ENCODE assay signal across 15 cellular contexts in the genomic region with DNA sequence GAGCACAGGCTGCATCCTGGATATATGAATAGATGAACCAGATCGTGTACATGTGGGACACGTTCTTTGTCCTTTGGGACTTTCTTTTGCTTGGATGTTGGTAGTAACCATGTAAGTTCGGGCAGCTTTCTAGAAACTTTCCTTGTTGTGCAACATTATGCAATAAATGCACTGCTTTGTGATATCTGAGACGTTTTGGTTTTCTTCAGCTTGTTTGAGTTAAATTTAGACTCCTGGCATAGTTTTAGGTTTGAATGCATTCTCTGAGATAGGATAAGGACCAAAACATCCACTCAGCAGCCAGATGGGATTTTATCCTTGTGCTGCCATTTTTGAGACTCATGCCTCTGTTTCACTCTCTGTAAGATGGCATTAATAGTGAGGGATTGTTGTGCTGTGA.
A peak's percentile ranks its signal among the peaks of the same experiment; 100 is the strongest.
DNase-seq lines count a peak whose midpoint lies in the region; ATAC-seq, FAIRE-seq and TF ChIP-seq lines count a peak whose summit lies in the region.
"Had no signal": no experiment of that assay in that cellular context is flagged by ENCODE, and none has a peak within 500 bp of the region (broad histone marks: within the 10 kb centered on the region; RNA-seq: fewer than 3 reads in every experiment).

No MANE protein-coding gene starts in this region.

- no peak for TF ChIP-seq RAD21 in A549 (conservative IDR thresholded peaks at IDR 0.05 in 1 of 2, IDR thresholded peaks at IDR 0.05 in 1 of 2)

- no peak for FAIRE-seq in A549 (lab: Jason Lieb, UNC)
- FAIRE-seq: kidney had no signal

- in situ Hi-C loops in astrocyte of the spinal cord (cut with HindIII; ENCODE audit: low sequenced_read_pairs), result no loop called here

- TF ChIP-seq CTCF in A549 (IDR thresholded peaks at IDR 0.05) (no peak), astrocyte of the spinal cord (IDR thresholded peaks at IDR 0.05; ENCODE audit: low read depth, low read length) (no peak), right atrium auricular region (IDR thresholded peaks at IDR 0.05) (no peak), upper lobe of left lung (IDR thresholded peaks at IDR 0.05) (no peak)

- no peak for TF ChIP-seq EP300 in A549 (IDR thresholded peaks at IDR 0.05)
- TF ChIP-seq EP300 in upper lobe of left lung (IDR thresholded peaks at IDR 0.05), result no peak

- CTCF ChIA-PET in A549 (lab: Yijun Ruan, JAX), result interaction anchor here (0.6 to 3.8 kb wide), 15 partner anchors 8 to 275 kb away, joined by 3 to 14 read pairs (median 4); no protein-coding TSS in a partner anchor
- CTCF ChIA-PET in HEK293T (lab: Yijun Ruan, JAX), result interaction anchor here (0.9 to 1.9 kb wide), 4 partner anchors 10 to 43 kb away, joined by 3 to 7 read pairs (median 4); no protein-coding TSS in a partner anchor

- TF ChIP-seq POLR2A in A549 (IDR thresholded peaks at IDR 0.05; ENCODE audit: low read length), result no peak
- no peak for TF ChIP-seq POLR2A in upper lobe of left lung (IDR thresholded peaks at IDR 0.05)

- no peak for ATAC-seq in A549
- no peak for ATAC-seq in HG03565 (IDR thresholded peaks at IDR 0.05; ENCODE audit: unreplicated experiment)
- no peak for ATAC-seq in upper lobe of left lung (ENCODE audit: low FRiP score in 2 of 2)
- ATAC-seq: natural killer cell had no signal

- no peak overlapping the region for H3K4me2 ChIP-seq in A549

- H3K4me1 ChIP-seq in A549, result peaks cover 50% of the 10 kb centered on the region
- peaks cover 0 to 54% of the 10 kb centered on the region in 2 donors for H3K4me1 ChIP-seq in right atrium auricular region
- peaks cover 0 to 24% (median 6%) of the 10 kb centered on the region in 4 donors for H3K4me1 ChIP-seq in upper lobe of left lung

- H3K27ac ChIP-seq in A549 (peak overlapping the region in 1 of 2 experiments; percentile 38; a peak in 3 of 6 replicates), right atrium auricular region (peak overlapping the region; percentile 39 to 45), upper lobe of left lung (no peak overlapping the region)
- H3K27ac ChIP-seq: esophagus muscularis mucosa had no signal

- H3K27me3 ChIP-seq in right atrium auricular region, result no peaks in the 10 kb centered on the region
- no peaks in the 10 kb centered on the region for H3K27me3 ChIP-seq in upper lobe of left lung
- H3K27me3 ChIP-seq: esophagus muscularis mucosa had no signal

- no peak for DNase-seq in A549 (ENCODE audit: low read depth in 1 of 2, low spot score in 1 of 2)
- DNase-seq in H4 (ENCODE audit: low spot score), result peak; percentile 51
- DNase-seq in astrocyte of the spinal cord (ENCODE audit: low read depth, low spot score), result peak; percentile 59
- no peak for DNase-seq in right atrium auricular region (ENCODE audit: low spot score)
- DNase-seq in HEK293T (ENCODE audit: extremely low spot score), result no peak
- no peak for DNase-seq in NK-92 (lab: John Stamatoyannopoulos, UW; ENCODE audit: unreplicated experiment)
- no peak for DNase-seq in upper lobe of left lung
- DNase-seq: activated CD4-positive, CD25-positive, alpha-beta regulatory T cell; activated T-cell treated with anti-CD3 and anti-CD28 coated beads, Interleukin-2, amount 50 U/mL, for 48 hours; kidney; natural killer cell; NCI-H510A treated with DMSO at 0.1 percent for 48 hours; SHP77 had no signal

- no peak overlapping the region for H3K4me3 ChIP-seq in A549
- H3K4me3 ChIP-seq in astrocyte of the spinal cord (ENCODE audit: low read depth, low read length), result no peak overlapping the region
- no peak overlapping the region for H3K4me3 ChIP-seq in right atrium auricular region
- no peak overlapping the region for H3K4me3 ChIP-seq in upper lobe of left lung
- H3K4me3 ChIP-seq: esophagus muscularis mucosa had no signal

- no peaks in the 10 kb centered on the region for H3K9me3 ChIP-seq in A549
- no peaks in the 10 kb centered on the region for H3K9me3 ChIP-seq in right atrium auricular region
- H3K9me3 ChIP-seq in upper lobe of left lung, result no peaks in the 10 kb centered on the region
- H3K9me3 ChIP-seq: esophagus muscularis mucosa had no signal

- POLR2A ChIA-PET in A549 (lab: Yijun Ruan, JAX), result no interaction called here
- POLR2A ChIA-PET in HEK293T (lab: Yijun Ruan, JAX), result no interaction called here

- WGBS in A549 (ENCODE audit: missing lambda C conversion rate), result 81% methylated on average over 4 of the region's 4 CpGs
- whole genome bisulfite sequencing in upper lobe of left lung, 2 donors, result 36 to 56% methylated on average over 4 of the region's 4 CpGs

- no peaks in the 10 kb centered on the region for H3K36me3 ChIP-seq in right atrium auricular region
- no peaks in the 10 kb centered on the region for H3K36me3 ChIP-seq in upper lobe of left lung
- H3K36me3 ChIP-seq: esophagus muscularis mucosa had no signal

TF ChIP-seq in A549, 52 proteins besides CTCF, POLR2A, EP300 and RAD21:
- TF ChIP-seq CBX2 (IDR thresholded peaks at IDR 0.05; ENCODE audit: borderline replicate concordance, low read depth) (no peak), CEBPB (IDR thresholded peaks at IDR 0.05) (peak; percentile 61 to 77; a peak in 3 of 4 replicates), FOSL2 (IDR thresholded peaks at IDR 0.05) (no peak), FOSL2 (CRISPR knock-in tag; IDR thresholded peaks at IDR 0.05) (no peak), E2F6 (IDR thresholded peaks at IDR 0.05; ENCODE audit: borderline replicate concordance, low read depth) (no peak), ZFP36 (IDR thresholded peaks at IDR 0.05; ENCODE audit: borderline replicate concordance, partially characterized antibody) (no peak), EHF (CRISPR knock-in tag; IDR thresholded peaks at IDR 0.05) (no peak)

TF ChIP-seq in HEK293T, 16 proteins besides CTCF, POLR2A, EP300 and RAD21:
- TF ChIP-seq FOXA1 (IDR thresholded peaks at IDR 0.05) (no peak), HDGF (IDR thresholded peaks at IDR 0.05; ENCODE audit: borderline replicate concordance) (no peak), SP1 (IDR thresholded peaks at IDR 0.05) (no peak), ZNF384 (IDR thresholded peaks at IDR 0.05) (no peak), LEF1 (IDR thresholded peaks at IDR 0.05; ENCODE audit: borderline replicate concordance) (no peak), ELF4 (IDR thresholded peaks at IDR 0.05) (no peak), TARDBP (IDR thresholded peaks at IDR 0.05) (no peak), NFRKB (IDR thresholded peaks at IDR 0.05) (no peak), SUZ12 (IDR thresholded peaks at IDR 0.05) (no peak), CTBP1 (IDR thresholded peaks at IDR 0.05; ENCODE audit: borderline replicate concordance) (no peak), BHLHE40 (IDR thresholded peaks at IDR 0.05; ENCODE audit: borderline replicate concordance) (no peak), L3MBTL2 (conservative IDR thresholded peaks at IDR 0.05) (no peak), FOXK2 (IDR thresholded peaks at IDR 0.05) (no peak), ARNT (IDR thresholded peaks at IDR 0.05) (no peak), FOXM1 (IDR thresholded peaks at IDR 0.05; ENCODE audit: borderline replicate concordance) (no peak)
- TF ChIP-seq, protein P1, sequence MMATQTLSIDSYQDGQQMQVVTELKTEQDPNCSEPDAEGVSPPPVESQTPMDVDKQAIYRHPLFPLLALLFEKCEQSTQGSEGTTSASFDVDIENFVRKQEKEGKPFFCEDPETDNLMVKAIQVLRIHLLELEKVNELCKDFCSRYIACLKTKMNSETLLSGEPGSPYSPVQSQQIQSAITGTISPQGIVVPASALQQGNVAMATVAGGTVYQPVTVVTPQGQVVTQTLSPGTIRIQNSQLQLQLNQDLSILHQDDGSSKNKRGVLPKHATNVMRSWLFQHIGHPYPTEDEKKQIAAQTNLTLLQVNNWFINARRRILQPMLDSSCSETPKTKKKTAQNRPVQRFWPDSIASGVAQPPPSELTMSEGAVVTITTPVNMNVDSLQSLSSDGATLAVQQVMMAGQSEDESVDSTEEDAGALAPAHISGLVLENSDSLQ (IDR thresholded peaks at IDR 0.05), result no peak
TF ChIP-seq in HEK293T: peak in this region for 0.

Comparison
In these comparisons a context has a peak if more than half of its experiments do, and no peak if none do; other contexts are left out.
1. DNase-seq: peak in H4 (single experiment) and astrocyte of the spinal cord (single experiment); none in A549 (0 of 2), right atrium auricular region (single experiment), HEK293T (single experiment), NK-92 (single experiment) and upper lobe of left lung (0 of 2).
2. H3K27ac ChIP-seq: peak in right atrium auricular region (2 of 2); none in upper lobe of left lung (0 of 4).